Comparison of ENCODE assay signal across 21 cellular contexts in genomic region chrX:133151320-133151719, GRCh38. TPM values are rescaled to one million over a fixed set of nuclear protein-coding genes. Genes with fewer than 3 reads are reported as not detected.
A peak's percentile ranks its signal among the peaks of the same experiment; 100 is the strongest.
DNase-seq lines count a peak whose midpoint lies in the region; ATAC-seq and TF ChIP-seq lines count a peak whose summit lies in the region.
"Had no signal": no experiment of that assay in that cellular context is flagged by ENCODE, and none has a peak within 500 bp of the region (broad histone marks: within the 10 kb centered on the region; RNA-seq: fewer than 3 reads in every experiment).

No MANE protein-coding gene starts in this region.

- dilution Hi-C loops in mammary epithelial cell (cut with HindIII; ENCODE audit: low sequenced_read_pairs) = no loop called here

- H3K9ac ChIP-seq in mammary epithelial cell (ENCODE audit: insufficient read depth, low read length) = no peak overlapping the region

- WGBS in mammary epithelial cell (ENCODE audit: low coverage, missing lambda C conversion rate) = 100% methylated on average over 1 of the region's 1 CpG
- 83% methylated on average over 1 of the region's 1 CpG for WGBS in esophagus muscularis mucosa

- H3K9me3 ChIP-seq in mammary epithelial cell (replicated peaks; ENCODE audit: insufficient read depth, low read length) (no peaks in the 10 kb centered on the region), breast epithelium (peaks cover 0 to 17% of the 10 kb centered on the region in 2 donors), PC-9 (ENCODE audit: insufficient read depth, low read depth) (no peaks in the 10 kb centered on the region), esophagus muscularis mucosa (peaks cover 0 to 4% (median 0%) of the 10 kb centered on the region in 4 donors)
- H3K9me3 ChIP-seq: tibial nerve had no signal

- no peak overlapping the region for H3K4me3 ChIP-seq in mammary epithelial cell (replicated peaks in 1 of 3; ENCODE audit: insufficient read depth in 1 of 3, low read depth in 2 of 3, low read length in 3 of 3)
- H3K4me3 ChIP-seq in breast epithelium = no peak overlapping the region
- H3K4me3 ChIP-seq in PC-9 = no peak overlapping the region
- no peak overlapping the region for H3K4me3 ChIP-seq in esophagus muscularis mucosa
- H3K4me3 ChIP-seq: tibial nerve had no signal

- H2AFZ ChIP-seq in mammary epithelial cell (ENCODE audit: low read depth, low read length) (no peak overlapping the region), PC-9 (no peak overlapping the region)

- in situ Hi-C loops in mammary epithelial cell (cut with MboI; ENCODE audit: low sequenced_read_pairs in 2 of 2) = no loop called here

- POLR2A ChIA-PET in PC-9 (lab: Charles Lee; ENCODE audit: unreplicated experiment) = no interaction called here

- BruUV-seq in mammary epithelial cell (replicated peaks; lab: Mats Ljungman, UMichigan) (no TSS peak), PC-9 (replicated peaks; lab: Mats Ljungman, UMichigan) (no TSS peak)

- H3K4me1 ChIP-seq in mammary epithelial cell (ENCODE audit: insufficient read depth, low read length) (no peaks in the 10 kb centered on the region), breast epithelium (no peaks in the 10 kb centered on the region), PC-9 (replicated peaks; ENCODE audit: insufficient read depth) (no peaks in the 10 kb centered on the region), esophagus muscularis mucosa (no peaks in the 10 kb centered on the region)
- H3K4me1 ChIP-seq: tibial nerve had no signal

- TF ChIP-seq EP300 in esophagus muscularis mucosa (IDR thresholded peaks at IDR 0.05) = no peak

- H3K27ac ChIP-seq in mammary epithelial cell (ENCODE audit: insufficient read depth, low read depth, low read length) (no peak overlapping the region), breast epithelium (no peak overlapping the region), PC-9 (no peak overlapping the region), esophagus muscularis mucosa (replicated peaks in 1 of 4) (no peak overlapping the region)
- H3K27ac ChIP-seq: RWPE1, tibial nerve had no signal

- DNase-seq in mammary epithelial cell = peak; percentile 43
- DNase-seq in breast epithelium (ENCODE audit: low spot score in 2 of 2) = no peak
- DNase-seq in PC-9 = peak; percentile 3 to 59
- DNase-seq in islet precursor cell = peak; percentile 57
- DNase-seq in medulla oblongata (ENCODE audit: extremely low spot score) = no peak
- no peak for DNase-seq in NCI-H2081 (lab: John Stamatoyannopoulos, UW)
- no peak for DNase-seq in esophagus muscularis mucosa (ENCODE audit: extremely low spot score)
- DNase-seq: 8988T; activated CD4-positive, alpha-beta T cell treated with anti-CD3 and anti-CD28 coated beads, Interleukin-2, amount 10 ng/mL, durations not matched to agents 24 days and 14 days; activated naive CD4-positive, alpha-beta T cell treated with anti-CD3 and anti-CD28 coated beads for 36 hours; activated T-cell treated with anti-CD3 and anti-CD28 coated beads for 4 hours; EL; NCI-H1417; retina; stimulated activated naive B cell treated with anti-CD40 and anti-IgM and Interleukin-4, amounts not matched to agents 10 μg/mL and 1 μg/mL and 100 μg/mL, for 72 hours; SW 1271 had no signal

- no peaks in the 10 kb centered on the region for H3K36me3 ChIP-seq in mammary epithelial cell (ENCODE audit: insufficient read depth, low read length)
- H3K36me3 ChIP-seq in breast epithelium = no peaks in the 10 kb centered on the region
- H3K36me3 ChIP-seq in PC-9 (ENCODE audit: low read depth) = no peaks in the 10 kb centered on the region
- H3K36me3 ChIP-seq in esophagus muscularis mucosa = no peaks in the 10 kb centered on the region
- H3K36me3 ChIP-seq: tibial nerve had no signal

- no peaks in the 10 kb centered on the region for H4K20me1 ChIP-seq in mammary epithelial cell (ENCODE audit: insufficient read depth, low read length)
- no peaks in the 10 kb centered on the region for H4K20me1 ChIP-seq in PC-9 (ENCODE audit: insufficient read depth)

- CTCF ChIA-PET in mammary epithelial cell (lab: Charles Lee; ENCODE audit: low non-redundant PET) (no interaction called here), PC-9 (lab: Charles Lee) (interaction anchor here (0.6 kb wide), 1 partner anchor 254 kb away, joined by 4 read pairs; no protein-coding TSS in a partner anchor)

- no peak overlapping the region for H3K4me2 ChIP-seq in mammary epithelial cell (ENCODE audit: insufficient read depth, low read depth, low read length)
- no peak overlapping the region for H3K4me2 ChIP-seq in PC-9

- no peaks in the 10 kb centered on the region for H3F3A ChIP-seq in PC-9 (ENCODE audit: insufficient read depth, low read depth)

- no peak for TF ChIP-seq POLR2A in breast epithelium (IDR thresholded peaks at IDR 0.05)
- no peak for TF ChIP-seq POLR2A in esophagus muscularis mucosa (IDR thresholded peaks at IDR 0.05; ENCODE audit: low read depth)

- no peaks in the 10 kb centered on the region for H3K27me3 ChIP-seq in mammary epithelial cell (ENCODE audit: insufficient read depth, low read length)
- no peaks in the 10 kb centered on the region for H3K27me3 ChIP-seq in breast epithelium
- no peaks in the 10 kb centered on the region for H3K27me3 ChIP-seq in PC-9 (ENCODE audit: insufficient read depth, low read depth)
- H3K27me3 ChIP-seq in esophagus muscularis mucosa = no peaks in the 10 kb centered on the region
- H3K27me3 ChIP-seq: tibial nerve had no signal

- no peak for TF ChIP-seq CTCF in mammary epithelial cell (conservative IDR thresholded peaks at IDR 0.05 in 1 of 2, IDR thresholded peaks at IDR 0.05 in 1 of 2; ENCODE audit: extremely low read depth in 1 of 2, insufficient read depth in 1 of 2, low read depth in 1 of 2, low read length in 2 of 2)
- no peak for TF ChIP-seq CTCF in breast epithelium (IDR thresholded peaks at IDR 0.05)
- TF ChIP-seq CTCF in PC-9 (conservative IDR thresholded peaks at IDR 0.05) = no peak
- no peak for TF ChIP-seq CTCF in esophagus muscularis mucosa (IDR thresholded peaks at IDR 0.05)

- intact Hi-C loops in mammary epithelial cell (cut with micrococcal nuclease) = no loop called here
- intact Hi-C loops in breast epithelium (cut with DNase I; ENCODE audit: low total_unique reads) = no loop called here
- intact Hi-C loops in PC-9 (cut with micrococcal nuclease; ENCODE audit: unreplicated experiment) = no loop called here
- intact Hi-C loops in esophagus muscularis mucosa (cut with DNase I) = no loop called here

- H3K9me2 ChIP-seq in PC-9 (ENCODE audit: insufficient read depth) = no peaks in the 10 kb centered on the region

- no peaks in the 10 kb centered on the region for H3K79me2 ChIP-seq in mammary epithelial cell (ENCODE audit: insufficient read depth, low read length)
- no peaks in the 10 kb centered on the region for H3K79me2 ChIP-seq in PC-9 (ENCODE audit: low read depth)

- no peak for ATAC-seq in GM18858 (IDR thresholded peaks at IDR 0.05; ENCODE audit: unreplicated experiment)
- ATAC-seq: stimulated activated naive B cell treated with anti-CD40 and anti-IgM and Interleukin-4, amounts not matched to agents 10 μg/mL and 1 μg/mL and 100 μg/mL, for 72 hours had no signal

RNA-seq across cellular contexts. Expression of gene USP26, which starts 54.4 kb away (rescaled TPM):
- total RNA-seq in mammary epithelial cell = not detected
- not detected for polyA plus RNA-seq in mammary epithelial cell
- polyA minus RNA-seq in mammary epithelial cell = not detected
- not detected for total RNA-seq in breast epithelium
- not detected in 2 replicates for total RNA-seq in PC-9 (2021)
- not detected for total RNA-seq in esophagus muscularis mucosa
- total RNA-seq: activated CD4-positive, alpha-beta T cell treated with anti-CD3 and anti-CD28 coated beads, Interleukin-2, amount 10 ng/mL, durations not matched to agents 24 days and 14 days; activated naive CD4-positive, alpha-beta T cell treated with anti-CD3 and anti-CD28 coated beads for 36 hours; astrocyte; endothelial cell of umbilical vein; tibial nerve had no signal
- polyA plus RNA-seq: endothelial cell of umbilical vein had no signal

Comparison
In these comparisons a context has a peak if more than half of its experiments do, and no peak if none do; other contexts are left out.
1. DNase-seq: peak in mammary epithelial cell (single experiment), PC-9 (2 of 2) and islet precursor cell (single experiment); none in breast epithelium (0 of 2), medulla oblongata (single experiment), NCI-H2081 (0 of 2) and esophagus muscularis mucosa (single experiment).